32 cellular contexts compared by ENCODE assay signal in the genomic region with DNA sequence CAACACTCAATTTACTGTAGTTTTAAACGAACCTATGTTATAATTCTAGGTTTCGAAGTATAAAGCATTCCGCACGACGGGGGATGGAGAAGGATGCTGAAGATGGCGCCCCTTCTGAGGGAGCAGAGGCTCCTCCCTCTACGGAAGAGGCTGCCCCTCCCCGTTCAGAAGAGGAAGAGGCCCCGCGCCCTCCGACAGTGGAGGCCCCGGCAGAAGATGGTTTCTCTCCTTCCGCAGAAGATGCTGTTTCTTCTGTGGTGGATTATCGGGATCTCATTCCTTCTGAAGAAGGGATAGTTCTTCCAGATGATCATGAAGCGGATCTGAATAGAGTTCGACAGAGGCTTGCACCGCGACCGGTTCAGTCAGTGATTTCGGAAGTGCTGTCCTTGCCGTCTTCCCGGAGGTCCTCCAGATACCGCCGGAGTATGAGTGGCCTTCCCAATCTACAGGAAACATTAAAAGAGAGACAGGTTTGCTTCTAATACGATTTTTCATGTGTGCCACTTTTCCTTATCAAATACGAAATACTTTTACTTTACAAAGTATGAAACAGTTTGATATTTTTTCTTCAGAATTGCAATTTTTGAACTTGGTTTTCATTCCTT. TPM values are rescaled to one million over a fixed set of nuclear protein-coding genes. Genes with fewer than 3 reads are reported as not detected.
"Had no signal": no experiment of that assay in that cellular context is flagged by ENCODE, and none has a peak within 500 bp of the region (broad histone marks: within the 10 kb centered on the region; RNA-seq: fewer than 3 reads in every experiment).

No MANE protein-coding gene starts in this region.

- DNase-seq: activated CD4-positive, alpha-beta T cell treated with anti-CD3 and anti-CD28 coated beads for 36 hours; activated CD4-positive, alpha-beta T cell treated with anti-CD3 and anti-CD28 coated beads, Interleukin-2, amount 10 ng/mL, durations not matched to agents 7 days and 5 days; activated CD4-positive, alpha-beta T cell treated with anti-CD3 and anti-CD28 coated beads, Interleukin-2, amount 50 U/mL, for 48 hours; activated CD8-positive, alpha-beta memory T cell treated with anti-CD3 and anti-CD28 coated beads, Interleukin-2, amount 50 U/mL, for 4 hours; activated gamma-delta T cell treated with Interleukin-2 at 50 U/mL for 16 hours; activated naive CD4-positive, alpha-beta T cell treated with anti-CD3 and anti-CD28 coated beads for 36 hours; activated T-cell treated with anti-CD3 and anti-CD28 coated beads for 4 hours; activated T-cell treated with anti-CD3 and anti-CD28 coated beads, Interleukin-2, amount 50 U/mL, for 4 hours; adrenal gland; body of pancreas; caudate nucleus; cerebellar nuclear complex; Karpas-422; NCI-H1105; NCI-H1417 treated with DMSO at 0.1 percent for 48 hours; NCI-H187 treated with DMSO at 0.1 percent for 48 hours; NCI-H2081 treated with DMSO at 0.1 percent for 48 hours; NCI-H345; NCI-H526; NCI-H748 treated with DMSO at 0.1 percent for 48 hours; SHP77; SJCRH30; T1000 had no signal

- H3K9me3 Mint-ChIP-seq: activated CD4-positive, alpha-beta T cell treated with anti-CD3 and anti-CD28 coated beads, Interleukin-2, amount 10 ng/mL, durations not matched to agents 7 days and 5 days had no signal

- H3K36me3 ChIP-seq: adrenal gland, SJCRH30 had no signal

- H3K27ac ChIP-seq: adrenal gland, body of pancreas, SJCRH30, SK-N-MC had no signal

- ATAC-seq: activated CD4-positive, alpha-beta T cell treated with anti-CD3 and anti-CD28 coated beads for 36 hours; activated CD4-positive, CD25-positive, alpha-beta regulatory T cell treated with anti-CD3 and anti-CD28 coated beads, Interleukin-2, amount 50 U/mL, for 24 hours; activated naive CD4-positive, alpha-beta T cell treated with anti-CD3 and anti-CD28 coated beads, Interleukin-2, amount 50 U/mL, for 72 hours; activated T-cell treated with anti-CD3 and anti-CD28 coated beads, Interleukin-2, amount 50 U/mL, for 4 hours; body of pancreas; Panc1 had no signal

- H3K9me3 ChIP-seq: adrenal gland, body of pancreas, SJCRH30 had no signal

- H3K4me3 Mint-ChIP-seq: activated CD4-positive, alpha-beta T cell treated with anti-CD3 and anti-CD28 coated beads for 36 hours; activated CD4-positive, alpha-beta T cell treated with anti-CD3 and anti-CD28 coated beads, Interleukin-2, amount 10 ng/mL, durations not matched to agents 7 days and 5 days; activated naive CD4-positive, alpha-beta T cell treated with anti-CD3 and anti-CD28 coated beads for 36 hours; activated T-cell treated with anti-CD3 and anti-CD28 coated beads, Interleukin-2, amount 50 U/mL, for 4 hours; activated T-helper 1 cell treated with anti-CD3 and anti-CD28 coated beads, Interleukin-12 subunit alpha, Interleukin-12 subunit beta, Interleukin-2, Interleukin-4 antibody, amounts not matched to agents 30 ng/mL and 10 ng/mL and 1 ng/mL, durations not matched to agents 14 hours and 24 hours and 36 hours had no signal

- H3K27ac Mint-ChIP-seq: activated CD4-positive, alpha-beta T cell treated with anti-CD3 and anti-CD28 coated beads for 36 hours; activated CD4-positive, alpha-beta T cell treated with anti-CD3 and anti-CD28 coated beads, Interleukin-2, amount 10 ng/mL, durations not matched to agents 7 days and 5 days; activated naive CD4-positive, alpha-beta T cell treated with anti-CD3 and anti-CD28 coated beads, Interleukin-2, amount 50 U/mL, for 72 hours; activated T-helper 1 cell treated with anti-CD3 and anti-CD28 coated beads, Interleukin-12 subunit alpha, Interleukin-12 subunit beta, Interleukin-2, Interleukin-4 antibody, amounts not matched to agents 30 ng/mL and 10 ng/mL and 1 ng/mL, durations not matched to agents 14 hours and 24 hours and 36 hours had no signal

- H3K27me3 ChIP-seq: body of pancreas, SJCRH30 had no signal

- H3K4me1 ChIP-seq: adrenal gland, body of pancreas had no signal

- H3K4me3 ChIP-seq: adrenal gland, body of pancreas, SJCRH30, SK-N-MC had no signal

RNA-seq across cellular contexts. Expression of a gene that starts 7.7 kb away (rescaled TPM):
- total RNA-seq: adrenal gland, astrocyte, body of pancreas, bronchial epithelial cell, MCF 10A, NCI-H460 had no signal
